Comparison of ENCODE assay signal across 14 cellular contexts in genomic region chr10:4650109-4650508, GRCh38.
A peak's percentile ranks its signal among the peaks of the same experiment; 100 is the strongest.
DNase-seq lines count a peak whose midpoint lies in the region; ATAC-seq, FAIRE-seq and TF ChIP-seq lines count a peak whose summit lies in the region.
"Had no signal": no experiment of that assay in that cellular context is flagged by ENCODE, and none has a peak within 500 bp of the region (broad histone marks: within the 10 kb centered on the region; RNA-seq: fewer than 3 reads in every experiment).

No MANE protein-coding gene starts in this region.

- H3K27ac Mint-ChIP-seq in memory B cell = peak overlapping the region; percentile 7
- H3K27ac Mint-ChIP-seq: activated CD4-positive, alpha-beta memory T cell treated with anti-CD3 and anti-CD28 coated beads for 36 hours; activated naive CD4-positive, alpha-beta T cell treated with anti-CD3 and anti-CD28 coated beads, Interleukin-2, amount 50 U/mL, for 24 hours; effector memory CD8-positive, alpha-beta T cell had no signal

- H3K36me3 Mint-ChIP-seq in memory B cell = no peaks in the 10 kb centered on the region
- H3K36me3 Mint-ChIP-seq: activated CD4-positive, alpha-beta memory T cell treated with anti-CD3 and anti-CD28 coated beads for 36 hours had no signal

- FAIRE-seq in A549 (lab: Jason Lieb, UNC) = no peak
- FAIRE-seq: H1 had no signal

- H3K9me3 ChIP-seq in A549 = no peaks in the 10 kb centered on the region
- H3K9me3 ChIP-seq: BE2C had no signal

- peaks cover 11% of the 10 kb centered on the region; the same call in 1 of the 3 replicates for H3K4me1 ChIP-seq in A549
- H3K4me1 ChIP-seq: BE2C had no signal

- no peak for ATAC-seq in A549
- no peak for ATAC-seq in memory B cell (ENCODE audit: low read depth)
- ATAC-seq in GM19351 (IDR thresholded peaks at IDR 0.05; ENCODE audit: unreplicated experiment) = no peak
- ATAC-seq in HG03039 (IDR thresholded peaks at IDR 0.05; ENCODE audit: unreplicated experiment) = no peak
- no peak for ATAC-seq in HG03442 (IDR thresholded peaks at IDR 0.05; ENCODE audit: unreplicated experiment)
- ATAC-seq: effector memory CD8-positive, alpha-beta T cell had no signal

- TF ChIP-seq EP300 in A549 (IDR thresholded peaks at IDR 0.05) = no peak

- H3K27ac ChIP-seq in A549 (peak overlapping the region; percentile 1 to 30; a peak in 2 of 6 replicates), coronary artery (peak overlapping the region; percentile 47 to 61)

- no peak for DNase-seq in A549 (ENCODE audit: low read depth in 1 of 2, low spot score in 1 of 2)
- DNase-seq in NCI-H1092 treated with DMSO at 0.1 percent for 48 hours (lab: John Stamatoyannopoulos, UW) = peak; percentile 71
- DNase-seq in coronary artery (ENCODE audit: low spot score) = no peak
- no peak for DNase-seq in memory B cell (ENCODE audit: low spot score in 2 of 2)
- DNase-seq in ureter (ENCODE audit: low spot score) = no peak
- DNase-seq: activated CD4-positive, alpha-beta memory T cell treated with anti-CD3 and anti-CD28 coated beads for 36 hours; BE2C; effector memory CD8-positive, alpha-beta T cell; stimulated activated CD4-positive, alpha-beta T cell treated with anti-CD3 and anti-CD28 coated beads, Interleukin-15, amount 100 ng/mL, for 24 hours had no signal

- peak overlapping the region; percentile 19; the same call in 1 of the 3 replicates for H3K4me2 ChIP-seq in A549

- WGBS in A549 (ENCODE audit: missing lambda C conversion rate) = 50% methylated on average over 3 of the region's 3 CpGs

- H3K4me3 ChIP-seq in A549 = no peak overlapping the region
- no peak overlapping the region for H3K4me3 ChIP-seq in coronary artery

- no peak overlapping the region for H3K4me3 Mint-ChIP-seq in memory B cell
- H3K4me3 Mint-ChIP-seq: activated CD4-positive, alpha-beta memory T cell treated with anti-CD3 and anti-CD28 coated beads for 36 hours; activated naive CD4-positive, alpha-beta T cell treated with anti-CD3 and anti-CD28 coated beads, Interleukin-2, amount 50 U/mL, for 24 hours; effector memory CD8-positive, alpha-beta T cell had no signal

- peaks cover 8% of the 10 kb centered on the region for H3K4me1 Mint-ChIP-seq in memory B cell

- CTCF ChIA-PET in A549 (lab: Yijun Ruan, JAX) = interaction anchor here (1.1 kb wide), 1 partner anchor 26 kb away, joined by 4 read pairs; no protein-coding TSS in a partner anchor

- H3K9me3 Mint-ChIP-seq in memory B cell = no peaks in the 10 kb centered on the region
- H3K9me3 Mint-ChIP-seq: activated CD4-positive, alpha-beta memory T cell treated with anti-CD3 and anti-CD28 coated beads for 36 hours; activated naive CD4-positive, alpha-beta T cell treated with anti-CD3 and anti-CD28 coated beads, Interleukin-2, amount 50 U/mL, for 24 hours; effector memory CD8-positive, alpha-beta T cell had no signal

- H3K27me3 Mint-ChIP-seq in memory B cell = peaks cover 1% of the 10 kb centered on the region
- H3K27me3 Mint-ChIP-seq: activated CD4-positive, alpha-beta memory T cell treated with anti-CD3 and anti-CD28 coated beads for 36 hours; activated naive CD4-positive, alpha-beta T cell treated with anti-CD3 and anti-CD28 coated beads, Interleukin-2, amount 50 U/mL, for 24 hours had no signal

- TF ChIP-seq RAD21 in A549 (conservative IDR thresholded peaks at IDR 0.05 in 1 of 2, IDR thresholded peaks at IDR 0.05 in 1 of 2) = no peak

- TF ChIP-seq POLR2A in A549 (IDR thresholded peaks at IDR 0.05; ENCODE audit: low read length) = no peak

- POLR2A ChIA-PET in A549 (lab: Yijun Ruan, JAX) = no interaction called here

- TF ChIP-seq CTCF in A549 (IDR thresholded peaks at IDR 0.05) (no peak), coronary artery (IDR thresholded peaks at IDR 0.05) (no peak)

TF ChIP-seq in A549, 52 proteins besides CTCF, POLR2A, EP300 and RAD21:
- no peak for TF ChIP-seq HEYL (CRISPR knock-in tag; IDR thresholded peaks at IDR 0.05)
- TF ChIP-seq CBX2 (IDR thresholded peaks at IDR 0.05; ENCODE audit: borderline replicate concordance, low read depth) = no peak
- TF ChIP-seq CHD2 (IDR thresholded peaks at IDR 0.05; ENCODE audit: low read length, partially characterized antibody) = no peak
- no peak for TF ChIP-seq PHF8 (IDR thresholded peaks at IDR 0.05; ENCODE audit: borderline replicate concordance, low read depth)
- no peak for TF ChIP-seq HES2 (IDR thresholded peaks at IDR 0.05)
- TF ChIP-seq ZC3H11A (IDR thresholded peaks at IDR 0.05) = no peak
- TF ChIP-seq JUNB (IDR thresholded peaks at IDR 0.05) = no peak
- no peak for TF ChIP-seq CBX8 (IDR thresholded peaks at IDR 0.05)
- TF ChIP-seq RARB (CRISPR knock-in tag; IDR thresholded peaks at IDR 0.05) = no peak
- TF ChIP-seq, protein P1, sequence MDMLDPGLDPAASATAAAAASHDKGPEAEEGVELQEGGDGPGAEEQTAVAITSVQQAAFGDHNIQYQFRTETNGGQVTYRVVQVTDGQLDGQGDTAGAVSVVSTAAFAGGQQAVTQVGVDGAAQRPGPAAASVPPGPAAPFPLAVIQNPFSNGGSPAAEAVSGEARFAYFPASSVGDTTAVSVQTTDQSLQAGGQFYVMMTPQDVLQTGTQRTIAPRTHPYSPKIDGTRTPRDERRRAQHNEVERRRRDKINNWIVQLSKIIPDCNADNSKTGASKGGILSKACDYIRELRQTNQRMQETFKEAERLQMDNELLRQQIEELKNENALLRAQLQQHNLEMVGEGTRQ (IDR thresholded peaks at IDR 0.05) = no peak
- no peak for TF ChIP-seq MAX (IDR thresholded peaks at IDR 0.05)
- no peak for TF ChIP-seq ESRRA (IDR thresholded peaks at IDR 0.05; ENCODE audit: borderline replicate concordance, low read length)
- no peak for TF ChIP-seq KDM5A (IDR thresholded peaks at IDR 0.05)
- TF ChIP-seq RCOR1 (IDR thresholded peaks at IDR 0.05; ENCODE audit: low read depth, low read length) = no peak
- TF ChIP-seq CEBPB (IDR thresholded peaks at IDR 0.05) = no peak
- no peak for TF ChIP-seq FOXS1 (CRISPR knock-in tag; IDR thresholded peaks at IDR 0.05)
- no peak for TF ChIP-seq EHMT2 (IDR thresholded peaks at IDR 0.05; ENCODE audit: low read depth)
- no peak for TF ChIP-seq TP53 (CRISPR knock-in tag; IDR thresholded peaks at IDR 0.05)
- no peak for TF ChIP-seq NR3C1 (IDR thresholded peaks at IDR 0.05)
